13 cellular contexts compared by ENCODE assay signal in genomic region chr16:66271074-66272060, GRCh38.
A peak's percentile ranks its signal among the peaks of the same experiment; 100 is the strongest.
DNase-seq lines count a peak whose midpoint lies in the region; ATAC-seq, FAIRE-seq and TF ChIP-seq lines count a peak whose summit lies in the region.
"Had no signal": no experiment of that assay in that cellular context is flagged by ENCODE, and none has a peak within 500 bp of the region (broad histone marks: within the 10 kb centered on the region; RNA-seq: fewer than 3 reads in every experiment).

No MANE protein-coding gene starts in this region.

- H2BK20ac ChIP-seq in H1 (ENCODE audit: low read length): 0 out of 2 replicates have a peak overlapping the region, but pooled peaks have one; percentile 86

- no peak overlapping the region for H3K4me3 ChIP-seq in BLaER1 treated with 17β-estradiol and CSF1 and Interleukin-3, amounts not matched to agents 10 nM and 100 nM
- H3K4me3 ChIP-seq in MM.1S (ENCODE audit: low read length): no peak overlapping the region
- H3K4me3 ChIP-seq in H1 (ENCODE audit: extremely low read depth in 1 of 4, insufficient read depth in 2 of 4, low read depth in 3 of 4, low read length in 4 of 4): peak overlapping the region in 1 of 4 experiments; percentile 64; a peak in 2 of 8 replicates
- H3K4me3 ChIP-seq in neuronal stem cell (ENCODE audit: low read length in 2 of 2): no peak overlapping the region
- no peak overlapping the region for H3K4me3 ChIP-seq in tibial artery

- H2BK5ac ChIP-seq in H1 (ENCODE audit: low read depth, low read length) (no peak overlapping the region), neuronal stem cell (ENCODE audit: low read length) (no peak overlapping the region)

- H2BK12ac ChIP-seq in H1 (ENCODE audit: low read depth, low read length) (peak overlapping the region; percentile 35; the same call in 1 of the 2 replicates), neuronal stem cell (ENCODE audit: low read length) (no peak overlapping the region)

- H4K20me1 ChIP-seq in BLaER1 treated with 17β-estradiol and CSF1 and Interleukin-3, amounts not matched to agents 10 nM and 100 nM: no peaks in the 10 kb centered on the region
- H4K20me1 ChIP-seq in MM.1S (ENCODE audit: insufficient read depth, low read length): no peaks in the 10 kb centered on the region
- H4K20me1 ChIP-seq in H1 (replicated peaks in 1 of 2; ENCODE audit: control insufficient read depth in 1 of 2, insufficient read depth in 2 of 2, low read length in 2 of 2): no peaks in the 10 kb centered on the region

- DNase-seq in MM.1S: no peak
- no peak for DNase-seq in H1 (ENCODE audit: low read depth in 1 of 2, low spot score in 2 of 2)
- no peak for DNase-seq in neuronal stem cell (ENCODE audit: low spot score)
- no peak for DNase-seq in glomerular visceral epithelial cell (ENCODE audit: extremely low spot score)
- DNase-seq in activated T-helper 2 cell treated with anti-CD3 and anti-CD28 coated beads, Interferon-gamma antibody, Interleukin-2, Interleukin-4, amounts not matched to agents 10 μg/mL and 5 μg/mL and 100 μg/mL, durations not matched to agents 14 hours and 24 hours and 36 hours (ENCODE audit: low spot score): no peak
- DNase-seq in tibial artery: no peak
- no peak for DNase-seq in stimulated activated naive CD8-positive, alpha-beta T cell treated with anti-CD3 and anti-CD28 coated beads, Interleukin-15, Interleukin-2, amounts not matched to agents 100 U/mL and 50 U/mL, for 24 hours
- DNase-seq: amniotic stem cell, NCI-H1105, NCI-H446 treated with DMSO at 0.1 percent for 48 hours had no signal

- no peak overlapping the region for H4K5ac ChIP-seq in H1 (ENCODE audit: insufficient read length, low read depth, low read length)

- no peak overlapping the region for H3K56ac ChIP-seq in H1 (replicated peaks; ENCODE audit: insufficient read length, low read depth, low read length)

- H3K4me1 Mint-ChIP-seq in activated T-helper 2 cell treated with anti-CD3 and anti-CD28 coated beads, Interferon-gamma antibody, Interleukin-2, Interleukin-4, amounts not matched to agents 10 μg/mL and 5 μg/mL and 100 μg/mL, durations not matched to agents 14 hours and 24 hours and 36 hours (ENCODE audit: low read depth): no peaks in the 10 kb centered on the region

- no peaks in the 10 kb centered on the region; the same call in 1 of the 2 replicates for H3K23me2 ChIP-seq in H1 (ENCODE audit: low read depth, low read length)

- H3K4ac ChIP-seq in H1 (replicated peaks; ENCODE audit: insufficient read length, low read depth, low read length): no peak overlapping the region
- H3K4ac ChIP-seq in neuronal stem cell (ENCODE audit: low read length): no peak overlapping the region

- H3K9me2 ChIP-seq in MM.1S (replicated peaks; ENCODE audit: insufficient read depth, low read length): no peaks in the 10 kb centered on the region

- FAIRE-seq in H1 (lab: Jason Lieb, UNC): no peak

- H3K9me3 Mint-ChIP-seq in activated T-helper 2 cell treated with anti-CD3 and anti-CD28 coated beads, Interferon-gamma antibody, Interleukin-2, Interleukin-4, amounts not matched to agents 10 μg/mL and 5 μg/mL and 100 μg/mL, durations not matched to agents 14 hours and 24 hours and 36 hours: no peaks in the 10 kb centered on the region
- H3K9me3 Mint-ChIP-seq: dendritic cell treated with granulocyte-macrophage colony-stimulating factor and Interleukin-4, amounts not matched to agents 40 ng/mL and 50 ng/mL, for 4 days had no signal

- peak overlapping the region; percentile 22 for H4K91ac ChIP-seq in H1 (replicated peaks; ENCODE audit: insufficient read length, low read length)
- no peak overlapping the region for H4K91ac ChIP-seq in neuronal stem cell (ENCODE audit: low read depth, low read length, poor library complexity)

- H2BK120ac ChIP-seq in H1 (replicated peaks; ENCODE audit: low read depth, low read length): no peak overlapping the region
- no peak overlapping the region for H2BK120ac ChIP-seq in neuronal stem cell (ENCODE audit: low read depth, low read length)

- no peak for TF ChIP-seq RAD21 in H1 (IDR thresholded peaks at IDR 0.05 in 1 of 2, conservative IDR thresholded peaks at IDR 0.05 in 1 of 2; ENCODE audit: low read depth in 2 of 2, low read length in 2 of 2)

- H3K4me2 ChIP-seq in BLaER1 treated with 17β-estradiol and CSF1 and Interleukin-3, amounts not matched to agents 10 nM and 100 nM: peak overlapping the region; percentile 53 to 78 (median 71); a peak in 19 of 22 replicates
- H3K4me2 ChIP-seq in MM.1S (ENCODE audit: low read depth, low read length) (peak overlapping the region; percentile 73; the same call in 1 of the 2 replicates), H1 (ENCODE audit: insufficient read depth in 1 of 2, low read depth in 2 of 2, low read length in 2 of 2) (peak overlapping the region; percentile 33 to 74), neuronal stem cell (ENCODE audit: insufficient read depth, low read length, poor library complexity, severe bottlenecking) (no peak overlapping the region)

- H4K8ac ChIP-seq in H1 (ENCODE audit: extremely low read depth, insufficient read depth, low read length): no peak overlapping the region
- H4K8ac ChIP-seq in neuronal stem cell (ENCODE audit: low read depth, low read length): no peak overlapping the region

- H3F3A ChIP-seq in MM.1S (ENCODE audit: insufficient read depth, low read length): no peaks in the 10 kb centered on the region

- no peak for TF ChIP-seq EP300 in H1 (IDR thresholded peaks at IDR 0.05; ENCODE audit: borderline replicate concordance in 1 of 2, low read depth in 2 of 2, low read length in 2 of 2)

- H3K23ac ChIP-seq in H1 (ENCODE audit: insufficient read length) (no peak overlapping the region), neuronal stem cell (ENCODE audit: low read depth, low read length, poor library complexity) (no peak overlapping the region)

- no peak overlapping the region for H3K14ac ChIP-seq in H1 (ENCODE audit: insufficient read length)
- no peak overlapping the region for H3K14ac ChIP-seq in neuronal stem cell (ENCODE audit: low read length)

- H3K36me3 ChIP-seq in BLaER1 treated with 17β-estradiol and CSF1 and Interleukin-3, amounts not matched to agents 10 nM and 100 nM: no peaks in the 10 kb centered on the region
- no peaks in the 10 kb centered on the region for H3K36me3 ChIP-seq in MM.1S (replicated peaks; ENCODE audit: insufficient read depth, low read length)
- no peaks in the 10 kb centered on the region for H3K36me3 ChIP-seq in H1 (ENCODE audit: control insufficient read depth in 2 of 4, insufficient read depth in 4 of 4, low read length in 3 of 4)
- no peaks in the 10 kb centered on the region for H3K36me3 ChIP-seq in neuronal stem cell (replicated peaks in 1 of 2; ENCODE audit: control insufficient read depth in 2 of 2, insufficient read depth in 2 of 2, low read length in 2 of 2)
- no peaks in the 10 kb centered on the region for H3K36me3 ChIP-seq in tibial artery
- H3K36me3 ChIP-seq: thoracic aorta had no signal

- peak overlapping the region in 8 of 11 experiments; percentile 17 to 80 (median 76); a peak in 13 of 22 replicates for H3K9ac ChIP-seq in BLaER1 treated with 17β-estradiol and CSF1 and Interleukin-3, amounts not matched to agents 10 nM and 100 nM
- no peak overlapping the region for H3K9ac ChIP-seq in MM.1S (ENCODE audit: low read length)
- H3K9ac ChIP-seq in H1 (replicated peaks in 1 of 4; ENCODE audit: extremely low read depth in 1 of 4, low read depth in 3 of 4, low read length in 3 of 4): no peak overlapping the region; a peak in 1 of 7 replicates
- H3K9ac ChIP-seq in neuronal stem cell (ENCODE audit: low read depth, low read length, poor library complexity): no peak overlapping the region

- H3K79me2 ChIP-seq in MM.1S (ENCODE audit: low read length): no peaks in the 10 kb centered on the region
- H3K79me2 ChIP-seq in H1 (ENCODE audit: control insufficient read depth in 1 of 2, insufficient read depth in 2 of 2, low read length in 2 of 2): no peaks in the 10 kb centered on the region

- POLR2A ChIA-PET in H1 (lab: Charles Lee; ENCODE audit: partially characterized antibody): interaction anchor here (0.8 to 1.4 kb wide), 2 partner anchors 9 to 15 kb away, joined by 3 read pairs; no protein-coding TSS in a partner anchor

- ATAC-seq in stimulated activated naive CD8-positive, alpha-beta T cell treated with anti-CD3 and anti-CD28 coated beads, Interleukin-15, Interleukin-2, amounts not matched to agents 100 U/mL and 50 U/mL, for 24 hours: no peak

- H3K18ac ChIP-seq in H1 (ENCODE audit: extremely low read depth, low read length) (peak overlapping the region; percentile 5; the same call in 1 of the 2 replicates), neuronal stem cell (ENCODE audit: low read length) (no peak overlapping the region)

- TF ChIP-seq CTCF in MM.1S (IDR thresholded peaks at IDR 0.05; ENCODE audit: low read length) (no peak), H1 (IDR thresholded peaks at IDR 0.05; ENCODE audit: control extremely low read depth in 1 of 3, insufficient read depth in 1 of 3, low read depth in 1 of 3, low read length in 3 of 3) (no peak), tibial artery (IDR thresholded peaks at IDR 0.05) (no peak)

- H3K27ac ChIP-seq in BLaER1 treated with 17β-estradiol and CSF1 and Interleukin-3, amounts not matched to agents 10 nM and 100 nM: peak overlapping the region in 9 of 11 experiments; percentile 79 to 89 (median 85); a peak in 18 of 22 replicates
- H3K27ac ChIP-seq in MM.1S (ENCODE audit: low read length) (no peak overlapping the region), H1 (ENCODE audit: low read depth, low read length) (no peak overlapping the region), neuronal stem cell (replicated peaks; ENCODE audit: low read length) (no peak overlapping the region), tibial artery (no peak overlapping the region)
- H3K27ac ChIP-seq: thoracic aorta had no signal

- H3K79me1 ChIP-seq in H1 (ENCODE audit: low read depth, low read length) (no peaks in the 10 kb centered on the region), neuronal stem cell (ENCODE audit: low read depth, low read length) (peaks cover 1% of the 10 kb centered on the region)

- H2BK15ac ChIP-seq in H1 (ENCODE audit: low read length) (peak overlapping the region; percentile 88; the same call in 1 of the 2 replicates), neuronal stem cell (ENCODE audit: low read length) (peak overlapping the region; percentile 13)

- 90% methylated on average over 14 of the region's 14 CpGs; no CpG with 5 or more reads in 1 of the 2 experiments for WGBS in H1 (ENCODE audit: extremely low coverage in 1 of 2, insufficient coverage in 1 of 2, insufficient read length in 1 of 2, insufficient replicate concordance in 2 of 2, low coverage in 1 of 2, low lambda C conversion rate in 2 of 2, missing lambda C conversion rate in 1 of 2), 2 experiments
- no CpG with 5 or more reads among the region's 14 CpGs for whole genome bisulfite sequencing in neuronal stem cell (ENCODE audit: extremely low coverage in 2 of 2, insufficient read length in 2 of 2, insufficient replicate concordance in 1 of 2), 2 donors

- no peaks in the 10 kb centered on the region for H3K36me3 Mint-ChIP-seq in activated T-helper 2 cell treated with anti-CD3 and anti-CD28 coated beads, Interferon-gamma antibody, Interleukin-2, Interleukin-4, amounts not matched to agents 10 μg/mL and 5 μg/mL and 100 μg/mL, durations not matched to agents 14 hours and 24 hours and 36 hours (ENCODE audit: low read depth)

- H3K27ac Mint-ChIP-seq in activated T-helper 2 cell treated with anti-CD3 and anti-CD28 coated beads, Interferon-gamma antibody, Interleukin-2, Interleukin-4, amounts not matched to agents 10 μg/mL and 5 μg/mL and 100 μg/mL, durations not matched to agents 14 hours and 24 hours and 36 hours: no peak overlapping the region
- H3K27ac Mint-ChIP-seq: dendritic cell treated with granulocyte-macrophage colony-stimulating factor and Interleukin-4, amounts not matched to agents 40 ng/mL and 50 ng/mL, for 4 days had no signal

- TF ChIP-seq POLR2A in H1 (IDR thresholded peaks at IDR 0.05; ENCODE audit: control extremely low read depth in 1 of 2, low read depth in 2 of 2, low read length in 2 of 2): no peak

- H3K9me3 ChIP-seq in BLaER1 treated with 17β-estradiol and CSF1 and Interleukin-3, amounts not matched to agents 10 nM and 100 nM (replicated peaks in 1 of 11): peaks cover 6 to 19% (median 16%) of the 10 kb centered on the region in 11 experiments; a peak in 21 of 22 replicates
- no peaks in the 10 kb centered on the region for H3K9me3 ChIP-seq in MM.1S (replicated peaks; ENCODE audit: insufficient read depth, low read length)
- H3K9me3 ChIP-seq in H1 (ENCODE audit: insufficient read depth in 2 of 2, low read depth in 1 of 2, low read length in 1 of 2): no peaks in the 10 kb centered on the region
- H3K9me3 ChIP-seq in neuronal stem cell (replicated peaks in 1 of 2; ENCODE audit: control insufficient read depth in 2 of 2, insufficient read depth in 1 of 2, low read depth in 1 of 2, low read length in 2 of 2): no peaks in the 10 kb centered on the region
- H3K9me3 ChIP-seq in tibial artery: no peaks in the 10 kb centered on the region
- H3K9me3 ChIP-seq: thoracic aorta had no signal

- H3K4me3 Mint-ChIP-seq in activated T-helper 2 cell treated with anti-CD3 and anti-CD28 coated beads, Interferon-gamma antibody, Interleukin-2, Interleukin-4, amounts not matched to agents 10 μg/mL and 5 μg/mL and 100 μg/mL, durations not matched to agents 14 hours and 24 hours and 36 hours (ENCODE audit: low read depth): no peak overlapping the region
- H3K4me3 Mint-ChIP-seq: dendritic cell treated with granulocyte-macrophage colony-stimulating factor and Interleukin-4, amounts not matched to agents 40 ng/mL and 50 ng/mL, for 4 days had no signal

- peaks cover 21% of the 10 kb centered on the region for H3K27me3 Mint-ChIP-seq in activated T-helper 2 cell treated with anti-CD3 and anti-CD28 coated beads, Interferon-gamma antibody, Interleukin-2, Interleukin-4, amounts not matched to agents 10 μg/mL and 5 μg/mL and 100 μg/mL, durations not matched to agents 14 hours and 24 hours and 36 hours (ENCODE audit: low read depth)

- no peaks in the 10 kb centered on the region for H3K27me3 ChIP-seq in BLaER1 treated with 17β-estradiol and CSF1 and Interleukin-3, amounts not matched to agents 10 nM and 100 nM
- H3K27me3 ChIP-seq in MM.1S (replicated peaks; ENCODE audit: insufficient read depth, low read length) (no peaks in the 10 kb centered on the region), H1 (replicated peaks in 1 of 4; ENCODE audit: control insufficient read depth in 3 of 4, extremely low read depth in 1 of 4, insufficient read depth in 3 of 4, low read length in 3 of 4) (peaks cover 0 to 10% (median 3%) of the 10 kb centered on the region in 4 experiments; a peak in 5 of 7 replicates), neuronal stem cell (ENCODE audit: control insufficient read depth in 3 of 3, insufficient read depth in 3 of 3, low read depth in 1 of 3, low read length in 3 of 3) (peaks cover 0 to 28% (median 0%) of the 10 kb centered on the region in 3 experiments), tibial artery (no peaks in the 10 kb centered on the region)

- intact Hi-C loops in activated T-helper 2 cell treated with anti-CD3 and anti-CD28 coated beads, Interferon-gamma antibody, Interleukin-2, Interleukin-4, amounts not matched to agents 10 μg/mL and 5 μg/mL and 100 μg/mL, durations not matched to agents 14 hours and 24 hours and 36 hours (cut with micrococcal nuclease): no loop called here
- intact Hi-C loops in tibial artery (cut with DNase I; ENCODE audit: low total_unique reads): loop anchor here (5.0 kb wide), 1 partner anchor 1144 kb away; no protein-coding TSS in a partner anchor

- peaks cover 45 to 85% (median 74%) of the 10 kb centered on the region in 10 experiments for H3K4me1 ChIP-seq in BLaER1 treated with 17β-estradiol and CSF1 and Interleukin-3, amounts not matched to agents 10 nM and 100 nM
- H3K4me1 ChIP-seq in MM.1S (ENCODE audit: low read length) (no peaks in the 10 kb centered on the region), H1 (replicated peaks in 1 of 4; ENCODE audit: control insufficient read depth in 3 of 4, insufficient read depth in 4 of 4, low read length in 3 of 4) (peaks cover 0 to 10% (median 6%) of the 10 kb centered on the region in 4 experiments; a peak in 5 of 7 replicates), neuronal stem cell (ENCODE audit: control insufficient read depth in 2 of 2, insufficient read depth in 1 of 2, low read depth in 1 of 2, low read length in 2 of 2) (peaks cover 0 to 16% of the 10 kb centered on the region in 2 donors), tibial artery (peaks cover 0 to 16% (median 8%) of the 10 kb centered on the region in 4 donors)

- CTCF ChIA-PET in H1 (lab: Charles Lee; ENCODE audit: partially characterized antibody): interaction anchor here (0.6 to 2.3 kb wide), 22 partner anchors 16 to 1150 kb away, joined by 3 to 11 read pairs (median 3); no protein-coding TSS in a partner anchor

- H2AK5ac ChIP-seq in H1 (ENCODE audit: low read depth, low read length) (no peak overlapping the region), neuronal stem cell (ENCODE audit: low read depth, low read length) (peak overlapping the region; percentile 64)

- H2AFZ ChIP-seq in MM.1S (ENCODE audit: low read length) (peak overlapping the region; percentile 13; the same call in 1 of the 2 replicates), H1 (ENCODE audit: low read length) (no peak overlapping the region; the same call in 1 of the 2 replicates), neuronal stem cell (ENCODE audit: low read length) (peak overlapping the region; percentile 83)

Comparison
In these comparisons a context has a peak if more than half of its experiments do, and no peak if none do; other contexts are left out.
1. H3K27ac ChIP-seq: peak in BLaER1 treated with 17β-estradiol and CSF1 and Interleukin-3, amounts not matched to agents 10 nM and 100 nM (9 of 11); none in MM.1S (single experiment), H1 (single experiment), neuronal stem cell (single experiment) and tibial artery (0 of 2).
2. H3K9ac ChIP-seq: peak in BLaER1 treated with 17β-estradiol and CSF1 and Interleukin-3, amounts not matched to agents 10 nM and 100 nM (8 of 11); none in MM.1S (single experiment), H1 (0 of 4) and neuronal stem cell (single experiment).